In genomic region chr10:59709472-59710125, GRCh38 we compare ENCODE assay signal across 8 cellular contexts. TPM values are rescaled to one million over a fixed set of nuclear protein-coding genes. Genes with fewer than 3 reads are reported as not detected.
DNase-seq lines count a peak whose midpoint lies in the region; ATAC-seq, FAIRE-seq and TF ChIP-seq lines count a peak whose summit lies in the region.

Gene SLC16A9, minus strand, starts transcription at chr10:59709850. Its CDS starts 25,559 bp downstream, at chr10:59684291.

- TF ChIP-seq CTCF in A549 (IDR thresholded peaks at IDR 0.05) (peak; percentile 33; the same call in 1 of the 3 replicates), GM13977 (IDR thresholded peaks at IDR 0.05; ENCODE audit: extremely low read depth, insufficient read depth, missing control alignments) (peak; percentile 21), fibroblast of mammary gland (conservative IDR thresholded peaks at IDR 0.05; ENCODE audit: control insufficient read depth, insufficient read depth, low read depth, low read length) (peak; percentile 29), tibial artery (IDR thresholded peaks at IDR 0.05) (peak; percentile 34 to 41)

- no peaks in the 10 kb centered on the region for H3K9me3 ChIP-seq in A549
- no peaks in the 10 kb centered on the region for H3K9me3 ChIP-seq in tibial artery

- H3K4me1 ChIP-seq in A549 (peaks cover 7% of the 10 kb centered on the region; the same call in 2 of the 3 replicates), tibial artery (peaks cover 0 to 35% (median 19%) of the 10 kb centered on the region in 4 donors)

- H3K36me3 ChIP-seq in tibial artery, result no peaks in the 10 kb centered on the region

- no peak for FAIRE-seq in A549 (lab: Jason Lieb, UNC)

- H3K9me3 Mint-ChIP-seq in activated CD4-positive, alpha-beta memory T cell treated with anti-CD3 and anti-CD28 coated beads, Interleukin-2, amount 10 ng/mL, durations not matched to agents 7 days and 5 days, result no peaks in the 10 kb centered on the region
- no peaks in the 10 kb centered on the region for H3K9me3 Mint-ChIP-seq in naive thymus-derived CD8-positive, alpha-beta T cell

- H3K4me1 Mint-ChIP-seq in activated CD4-positive, alpha-beta memory T cell treated with anti-CD3 and anti-CD28 coated beads, Interleukin-2, amount 10 ng/mL, durations not matched to agents 7 days and 5 days, result peaks cover 7% of the 10 kb centered on the region
- peaks cover 0 to 8% (median 3%) of the 10 kb centered on the region in 4 donors for H3K4me1 Mint-ChIP-seq in naive thymus-derived CD8-positive, alpha-beta T cell

- no peak for TF ChIP-seq EP300 in A549 (IDR thresholded peaks at IDR 0.05)

- H3K27ac ChIP-seq in A549 (peak within 1 kb of the TSS; percentile 56 to 78; a peak in 5 of 6 replicates), tibial artery (peak within 1 kb of the TSS; percentile 81 to 83)

- in situ Hi-C loops in GM13977 (cut with MboI; ENCODE audit: low pct_unique_long_range_greater_than_20kb, low sequenced_read_pairs, unreplicated experiment), result no loop called here

- ATAC-seq in A549 (peak; percentile 95 to 96), HG02623 (IDR thresholded peaks at IDR 0.05; ENCODE audit: unreplicated experiment) (peak; percentile 87)
- peak in 1 of 2 donors; percentile 52 for ATAC-seq in naive thymus-derived CD8-positive, alpha-beta T cell

- peak within 1 kb of the TSS; percentile 62 for H3K4me3 ChIP-seq in A549
- peak within 1 kb of the TSS; percentile 51 for H3K4me3 ChIP-seq in fibroblast of mammary gland (ENCODE audit: control insufficient read depth, low read depth, low read length)
- peak within 1 kb of the TSS; percentile 71 to 85 for H3K4me3 ChIP-seq in tibial artery

- H3K4me3 Mint-ChIP-seq in activated CD4-positive, alpha-beta memory T cell treated with anti-CD3 and anti-CD28 coated beads, Interleukin-2, amount 10 ng/mL, durations not matched to agents 7 days and 5 days, result peak within 1 kb of the TSS; percentile 64
- H3K4me3 Mint-ChIP-seq in naive thymus-derived CD8-positive, alpha-beta T cell, result peak within 1 kb of the TSS in 7 of 10 donors; percentile 19 to 62 (median 38)

- no peak within 1 kb of the TSS for H3K27ac Mint-ChIP-seq in activated CD4-positive, alpha-beta memory T cell treated with anti-CD3 and anti-CD28 coated beads, Interleukin-2, amount 10 ng/mL, durations not matched to agents 7 days and 5 days
- H3K27ac Mint-ChIP-seq in naive thymus-derived CD8-positive, alpha-beta T cell, result no peak within 1 kb of the TSS

- POLR2A ChIA-PET in A549 (lab: Yijun Ruan, JAX), result no interaction called here
- POLR2A ChIA-PET in activated CD4-positive, alpha-beta memory T cell treated with anti-CD3 and anti-CD28 coated beads, Interleukin-2, amount 10 ng/mL, durations not matched to agents 7 days and 5 days (lab: Charles Lee), result interaction anchor here (0.7 to 0.8 kb wide), 2 partner anchors 56 to 178 kb away, joined by 3 to 4 read pairs; no protein-coding TSS in a partner anchor
- POLR2A ChIA-PET in naive thymus-derived CD8-positive, alpha-beta T cell (lab: Charles Lee), result no interaction called here

- H3K27me3 Mint-ChIP-seq in activated CD4-positive, alpha-beta memory T cell treated with anti-CD3 and anti-CD28 coated beads, Interleukin-2, amount 10 ng/mL, durations not matched to agents 7 days and 5 days, result peaks cover 68% of the 10 kb centered on the region
- peaks cover 17 to 89% (median 43%) of the 10 kb centered on the region in 5 donors for H3K27me3 Mint-ChIP-seq in naive thymus-derived CD8-positive, alpha-beta T cell

- intact Hi-C loops in tibial artery (cut with DNase I; ENCODE audit: low total_unique reads), result loop anchor here (5.0 kb wide), 1 partner anchor 77 kb away; no protein-coding TSS in a partner anchor

- H3K36me3 Mint-ChIP-seq in activated CD4-positive, alpha-beta memory T cell treated with anti-CD3 and anti-CD28 coated beads, Interleukin-2, amount 10 ng/mL, durations not matched to agents 7 days and 5 days (ENCODE audit: low read depth), result no peaks in the 10 kb centered on the region
- H3K36me3 Mint-ChIP-seq in naive thymus-derived CD8-positive, alpha-beta T cell, result no peaks in the 10 kb centered on the region

- DNase-seq in A549 (ENCODE audit: low read depth in 1 of 2, low spot score in 1 of 2), result peak; percentile 36 to 53
- DNase-seq in GM13977 (ENCODE audit: low spot score), result peak; percentile 89
- peak; percentile 32 for DNase-seq in NCI-H1105 (lab: John Stamatoyannopoulos, UW)
- DNase-seq in activated CD4-positive, alpha-beta memory T cell treated with anti-CD3 and anti-CD28 coated beads, Interleukin-2, amount 10 ng/mL, durations not matched to agents 7 days and 5 days, result peak; percentile 58
- DNase-seq in fibroblast of mammary gland (ENCODE audit: low read depth), result peak; percentile 20
- peak in 1 of 10 donors; percentile 4 for DNase-seq in naive thymus-derived CD8-positive, alpha-beta T cell
- DNase-seq in tibial artery, result peak; percentile 42 to 80

- peak within 1 kb of the TSS; percentile 94 for H3K4me2 ChIP-seq in A549

- CTCF ChIA-PET in A549 (lab: Yijun Ruan, JAX), result interaction anchor here (0.5 to 1.8 kb wide), 11 partner anchors 7 to 316 kb away, joined by 3 to 7 read pairs (median 3); partner anchors contain the start of gene CCDC6
- CTCF ChIA-PET in activated CD4-positive, alpha-beta memory T cell treated with anti-CD3 and anti-CD28 coated beads, Interleukin-2, amount 10 ng/mL, durations not matched to agents 7 days and 5 days (lab: Charles Lee), result interaction anchor here (1.1 to 1.7 kb wide), 4 partner anchors 30 to 99 kb away, joined by 3 to 5 read pairs (median 4); no protein-coding TSS in a partner anchor

- no peaks in the 10 kb centered on the region for H3K27me3 ChIP-seq in tibial artery

- no peak for TF ChIP-seq POLR2A in A549 (IDR thresholded peaks at IDR 0.05; ENCODE audit: low read length)

- 2% methylated on average over 31 of the region's 66 CpGs for WGBS in A549 (ENCODE audit: missing lambda C conversion rate)

- TF ChIP-seq RAD21 in A549 (conservative IDR thresholded peaks at IDR 0.05 in 1 of 2, IDR thresholded peaks at IDR 0.05 in 1 of 2), result no peak

TF ChIP-seq in A549, 52 proteins besides CTCF, POLR2A, EP300 and RAD21:
- TF ChIP-seq MYC (IDR thresholded peaks at IDR 0.05; ENCODE audit: borderline replicate concordance, low read length), result no peak
- peak; percentile 14 to 30; a peak in 1 of 4 replicates for TF ChIP-seq CEBPB (IDR thresholded peaks at IDR 0.05)

RNA-seq across cellular contexts. Expression of gene SLC16A9, which starts in this region (rescaled TPM):
- polyA plus RNA-seq in A549 (2011; rRNA removed) (0.48 and 0.49 TPM in 2 replicates), A549 (2017; fragmentation: RNase III; extraction: RNeasy Plus Mini Kit Qiagen cat#74134 plus additional on column Dnase treatment) (0.04 to 0.05 TPM (median 0.04 TPM) in 3 replicates)
- 0.11 and 0.16 TPM in 2 replicates for polyA plus RNA-seq in A549 (2012; cell fraction: cytosol; rRNA removed)
- polyA plus RNA-seq in A549 (2012; cell fraction: nucleus; rRNA removed), result 0.06 and 0.11 TPM in 2 replicates
- polyA minus RNA-seq in A549 (2011; rRNA and poly(A)+ RNA removed), result 0.25 and 0.34 TPM in 2 replicates
- total RNA-seq in activated CD4-positive, alpha-beta memory T cell treated with anti-CD3 and anti-CD28 coated beads, Interleukin-2, amount 10 ng/mL, durations not matched to agents 7 days and 5 days, result under 1 TPM; 0.48 to 0.58 TPM
- not detected for total RNA-seq in naive thymus-derived CD8-positive, alpha-beta T cell
- not detected for polyA plus RNA-seq in naive thymus-derived CD8-positive, alpha-beta T cell

Comparison
In these comparisons a context has a peak if more than half of its experiments do, and no peak if none do; other contexts are left out.
1. Peak in DNase-seq, ATAC-seq, H3K4me3 ChIP-seq, H3K27ac ChIP-seq and H3K4me2 ChIP-seq in A549; RNA of the gene not detected or under 1 TPM.
2. Peak in DNase-seq in activated CD4-positive, alpha-beta memory T cell treated with anti-CD3 and anti-CD28 coated beads, Interleukin-2, amount 10 ng/mL, durations not matched to agents 7 days and 5 days; RNA of the gene not detected or under 1 TPM.